19 cellular contexts compared by ENCODE assay signal in the genomic region with DNA sequence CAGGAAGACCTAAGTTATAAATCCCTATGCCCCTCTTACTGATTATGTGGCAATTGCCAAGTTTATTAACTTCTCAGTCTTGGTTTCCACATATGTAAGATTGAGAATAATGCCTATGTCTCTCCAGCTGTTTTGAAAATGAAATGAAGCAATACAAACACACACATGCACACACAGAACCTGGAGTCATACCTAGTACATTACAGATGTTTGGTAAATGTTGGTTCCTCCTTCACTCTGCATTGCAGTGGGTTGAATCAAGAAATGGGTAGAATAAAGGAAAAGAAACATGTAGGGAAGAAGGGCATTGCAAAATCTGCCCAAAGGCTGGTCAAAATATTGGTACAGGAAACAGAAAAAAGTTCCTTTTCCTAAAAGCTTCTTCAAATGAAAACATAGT.
A peak's percentile ranks its signal among the peaks of the same experiment; 100 is the strongest.
DNase-seq lines count a peak whose midpoint lies in the region; ATAC-seq, FAIRE-seq and TF ChIP-seq lines count a peak whose summit lies in the region.
"Had no signal": no experiment of that assay in that cellular context is flagged by ENCODE, and none has a peak within 500 bp of the region (broad histone marks: within the 10 kb centered on the region; RNA-seq: fewer than 3 reads in every experiment).

No MANE protein-coding gene starts in this region.

- TF ChIP-seq POLR2A in GM12892 (IDR thresholded peaks at IDR 0.05; ENCODE audit: low read depth, low read length) = no peak
- TF ChIP-seq POLR2A in GM12891 (IDR thresholded peaks at IDR 0.05; ENCODE audit: low read depth, low read length) = no peak

- no peak for TF ChIP-seq CTCF in dorsolateral prefrontal cortex (IDR thresholded peaks at IDR 0.05 in 54 of 56, conservative IDR thresholded peaks at IDR 0.05 in 2 of 56; ENCODE audit: low read depth in 1 of 56, partially characterized antibody in 56 of 56)

- no peaks in the 10 kb centered on the region for H3K27me3 ChIP-seq in dorsolateral prefrontal cortex
- H3K27me3 ChIP-seq: BLaER1 had no signal

- no peak overlapping the region for H3K4me3 ChIP-seq in dorsolateral prefrontal cortex
- H3K4me3 ChIP-seq: BLaER1, GM12878, GM23338 had no signal

- intact Hi-C loops in dorsolateral prefrontal cortex (cut with DNase I) = loop anchor here in 1 of 2 donors (10.0 kb wide), 2 partner anchors 127 to 403 kb away; no protein-coding TSS in a partner anchor

- DNase-seq in AML-193 (lab: John Stamatoyannopoulos, UW) (peak; percentile 35 to 37), GM12892 (ENCODE audit: insufficient read length) (no peak), dorsolateral prefrontal cortex (no peak), GM12891 (ENCODE audit: insufficient read length, low spot score) (no peak), DMS79 (lab: John Stamatoyannopoulos, UW) (no peak)
- DNase-seq: Caco-2; CD4-positive, CD25-positive, alpha-beta regulatory T cell; CD8-positive, alpha-beta T cell; DMS153; EL; GDM1; H9 had no signal

- peak overlapping the region in 36 of 59 donors; percentile 9 to 86 (median 58) for H3K27ac ChIP-seq in dorsolateral prefrontal cortex
- H3K27ac ChIP-seq: BLaER1, C4-2B had no signal

- ATAC-seq in GM21737 (IDR thresholded peaks at IDR 0.05; ENCODE audit: unreplicated experiment) = no peak
- ATAC-seq: CD8-positive, alpha-beta T cell; GM12878; GM23338; HCT116 had no signal

- FAIRE-seq in GM12892 (lab: Jason Lieb, UNC) = peak; percentile 60
- FAIRE-seq in GM12891 (lab: Jason Lieb, UNC) = no peak
- FAIRE-seq: GM12878, GM19239 had no signal

TF ChIP-seq in GM12891, 5 proteins besides CTCF, POLR2A, EP300 and RAD21:
- TF ChIP-seq POLR2AphosphoS5 (IDR thresholded peaks at IDR 0.05; ENCODE audit: low read depth, low read length) (no peak), SPI1 (IDR thresholded peaks at IDR 0.05; ENCODE audit: low read depth, low read length) (no peak), PAX5 (IDR thresholded peaks at IDR 0.05; ENCODE audit: insufficient read depth, low read length, severe bottlenecking) (no peak), TAF1 (IDR thresholded peaks at IDR 0.05; ENCODE audit: low read depth, low read length) (no peak), POU2F2 (IDR thresholded peaks at IDR 0.05; ENCODE audit: low read depth, low read length) (no peak)

Comparison
In these comparisons a context has a peak if more than half of its experiments do, and no peak if none do; other contexts are left out.
1. DNase-seq: peak in AML-193 (2 of 2); none in GM12892 (single experiment), dorsolateral prefrontal cortex (0 of 10), GM12891 (single experiment) and DMS79 (single experiment).